19 cellular contexts compared by ENCODE assay signal in genomic region chr2:7634370-7634769, GRCh38.
A peak's percentile ranks its signal among the peaks of the same experiment; 100 is the strongest.
DNase-seq lines count a peak whose midpoint lies in the region; ATAC-seq, FAIRE-seq and TF ChIP-seq lines count a peak whose summit lies in the region.
"Had no signal": no experiment of that assay in that cellular context is flagged by ENCODE, and none has a peak within 500 bp of the region (broad histone marks: within the 10 kb centered on the region; RNA-seq: fewer than 3 reads in every experiment).

No MANE protein-coding gene starts in this region.

- peak overlapping the region; percentile 60 for H2AFZ ChIP-seq in KMS-11 (ENCODE audit: low read depth)
- H2AFZ ChIP-seq: neural progenitor cell had no signal

- DNase-seq in NCI-H1694 (lab: John Stamatoyannopoulos, UW) (peak; percentile 57), NCI-H524 treated with DMSO at 0.1 percent for 48 hours (lab: John Stamatoyannopoulos, UW) (peak; percentile 50), pons (ENCODE audit: low spot score) (peak; percentile 40), NCI-H510A (lab: John Stamatoyannopoulos, UW) (no peak), frontal cortex (ENCODE audit: low spot score in 2 of 2) (no peak), HK-2 (ENCODE audit: unreplicated experiment) (no peak)
- DNase-seq: activated CD4-positive, alpha-beta T cell treated with anti-CD3 and anti-CD28 coated beads for 48 hours; activated CD8-positive, alpha-beta memory T cell treated with anti-CD3 and anti-CD28 coated beads, Interleukin-2, amount 10 ng/mL, durations not matched to agents 7 days and 5 days; activated naive CD8-positive, alpha-beta T cell treated with anti-CD3 and anti-CD28 coated beads for 36 hours; AML-193; mucosa of descending colon; stimulated activated CD4-positive, alpha-beta T cell treated with anti-CD3 and anti-CD28 coated beads, Interleukin-4, amount 100 ng/mL, for 4 hours; SW 1271 had no signal

- H4K20me1 ChIP-seq in KMS-11 (ENCODE audit: insufficient read depth): no peaks in the 10 kb centered on the region

- no peaks in the 10 kb centered on the region for H3K27me3 ChIP-seq in KMS-11 (ENCODE audit: insufficient read depth, low read depth)
- H3K27me3 ChIP-seq: neural progenitor cell had no signal

- no peaks in the 10 kb centered on the region for H3K36me3 ChIP-seq in KMS-11 (ENCODE audit: insufficient read depth)
- H3K36me3 ChIP-seq: neural progenitor cell had no signal

- H3K4me1 ChIP-seq in KMS-11 (ENCODE audit: low read depth, poor library complexity, severe bottlenecking): peaks cover 29% of the 10 kb centered on the region
- H3K4me1 ChIP-seq: neural progenitor cell had no signal

- H3K27ac ChIP-seq in KMS-11: peak overlapping the region; percentile 51
- H3K27ac ChIP-seq: neural progenitor cell had no signal

- no peak for FAIRE-seq in frontal cortex (lab: Jason Lieb, UNC)
- FAIRE-seq: endometrium, GM12891 had no signal

- H3K4me3 ChIP-seq in KMS-11 (IDR thresholded peaks at IDR 0.05; ENCODE audit: insufficient read depth, low read depth, low read length): no peak overlapping the region
- H3K4me3 ChIP-seq: mucosa of descending colon, neural progenitor cell, smooth muscle cell had no signal

- TF ChIP-seq CTCF in KMS-11 (conservative IDR thresholded peaks at IDR 0.05; ENCODE audit: low read depth, low read length): no peak

- H3K79me2 ChIP-seq in KMS-11 (ENCODE audit: insufficient read depth, low read depth): no peaks in the 10 kb centered on the region

- ATAC-seq in HG02981 (IDR thresholded peaks at IDR 0.05; ENCODE audit: unreplicated experiment): no peak
- ATAC-seq: activated CD8-positive, alpha-beta memory T cell treated with anti-CD3 and anti-CD28 coated beads, Interleukin-2, amount 10 ng/mL, durations not matched to agents 7 days and 5 days; mucosa of descending colon had no signal

- no peak overlapping the region; the same call in 1 of the 2 replicates for H3K9ac ChIP-seq in KMS-11
- H3K9ac ChIP-seq: neural progenitor cell had no signal

- H3K4me2 ChIP-seq in KMS-11: peak overlapping the region; percentile 83
- H3K4me2 ChIP-seq: neural progenitor cell, smooth muscle cell had no signal

Comparison
In these comparisons a context has a peak if more than half of its experiments do, and no peak if none do; other contexts are left out.
1. DNase-seq: peak in NCI-H1694 (single experiment), NCI-H524 treated with DMSO at 0.1 percent for 48 hours (single experiment) and pons (single experiment); none in NCI-H510A (single experiment), frontal cortex (0 of 2) and HK-2 (single experiment).